19 cellular contexts compared by ENCODE assay signal in genomic region chr14:106665814-106666213, GRCh38.
DNase-seq lines count a peak whose midpoint lies in the region; ATAC-seq and TF ChIP-seq lines count a peak whose summit lies in the region.
"Had no signal": no experiment of that assay in that cellular context is flagged by ENCODE, and none has a peak within 500 bp of the region (broad histone marks: within the 10 kb centered on the region; RNA-seq: fewer than 3 reads in every experiment).

No MANE protein-coding gene starts in this region.

- peak overlapping the region; percentile 37 for H3K4me2 ChIP-seq in BLaER1
- H3K4me2 ChIP-seq in neural progenitor cell = no peak overlapping the region
- no peak overlapping the region for H3K4me2 ChIP-seq in neuronal stem cell (ENCODE audit: insufficient read depth, low read length, poor library complexity, severe bottlenecking)

- TF ChIP-seq CTCF in GM06990 (IDR thresholded peaks at IDR 0.05; ENCODE audit: insufficient read depth, low read length, poor library complexity, severe bottlenecking) (peak; percentile 47), activated B cell treated with CpG ODN at 0.5 μM for 24 hours (IDR thresholded peaks at IDR 0.05) (no peak), neural progenitor cell (IDR thresholded peaks at IDR 0.05) (no peak)

- no peaks in the 10 kb centered on the region for H3K9me3 Mint-ChIP-seq in activated B cell treated with CpG ODN at 0.5 μM for 24 hours
- peaks cover 29% of the 10 kb centered on the region for H3K9me3 Mint-ChIP-seq in neural progenitor cell

- H3K9me3 ChIP-seq in BLaER1 = no peaks in the 10 kb centered on the region; the same call in 1 of the 2 replicates
- H3K9me3 ChIP-seq in neural progenitor cell (ENCODE audit: low read depth) = peaks cover 29% of the 10 kb centered on the region
- peaks cover 6 to 10% of the 10 kb centered on the region in 2 donors for H3K9me3 ChIP-seq in neuronal stem cell (replicated peaks in 1 of 2; ENCODE audit: control insufficient read depth in 2 of 2, insufficient read depth in 1 of 2, low read depth in 1 of 2, low read length in 2 of 2)
- H3K9me3 ChIP-seq: gastroesophageal sphincter had no signal

- H4K20me1 ChIP-seq in BLaER1 (no peaks in the 10 kb centered on the region), neural progenitor cell (ENCODE audit: low read depth) (no peaks in the 10 kb centered on the region)

- H4K8ac ChIP-seq in neuronal stem cell (ENCODE audit: low read depth, low read length) = no peak overlapping the region

- no peak for ATAC-seq in activated B cell treated with CpG ODN at 0.5 μM for 24 hours (ENCODE audit: low read depth)
- ATAC-seq: gastroesophageal sphincter, left cardiac atrium, Panc1, SK-N-SH treated with all-trans-retinoic acid at 6 μM for 48 hours had no signal

- peak overlapping the region; percentile 44; the same call in 1 of the 2 replicates for H3K27ac ChIP-seq in BLaER1
- H3K27ac ChIP-seq in neural progenitor cell = no peak overlapping the region
- H3K27ac ChIP-seq in neuronal stem cell (replicated peaks; ENCODE audit: low read length) = no peak overlapping the region
- H3K27ac ChIP-seq: epithelial cell of prostate, gastroesophageal sphincter, HL-60 had no signal

- H3K36me3 ChIP-seq in BLaER1 (no peaks in the 10 kb centered on the region), GM06990 (ENCODE audit: control insufficient read depth, insufficient read depth, low read length) (no peaks in the 10 kb centered on the region), neural progenitor cell (no peaks in the 10 kb centered on the region), neuronal stem cell (replicated peaks in 1 of 2; ENCODE audit: control insufficient read depth in 2 of 2, insufficient read depth in 2 of 2, low read length in 2 of 2) (no peaks in the 10 kb centered on the region)
- H3K36me3 ChIP-seq: BE2C, gastroesophageal sphincter, HAP-1 had no signal

- no peaks in the 10 kb centered on the region for H3K79me2 ChIP-seq in neural progenitor cell (ENCODE audit: low read depth)

- H2BK120ac ChIP-seq in neuronal stem cell (ENCODE audit: low read depth, low read length) = no peak overlapping the region

- no peaks in the 10 kb centered on the region for H3K27me3 ChIP-seq in BLaER1
- no peaks in the 10 kb centered on the region for H3K27me3 ChIP-seq in GM06990 (replicated peaks; ENCODE audit: control insufficient read depth, insufficient read depth, low read length)
- no peaks in the 10 kb centered on the region for H3K27me3 ChIP-seq in neural progenitor cell
- no peaks in the 10 kb centered on the region for H3K27me3 ChIP-seq in neuronal stem cell (ENCODE audit: control insufficient read depth in 3 of 3, insufficient read depth in 3 of 3, low read depth in 1 of 3, low read length in 3 of 3)
- H3K27me3 ChIP-seq: BE2C had no signal

- H2BK5ac ChIP-seq in neuronal stem cell (ENCODE audit: low read length) = no peak overlapping the region

- CTCF ChIA-PET in activated B cell treated with CpG ODN at 0.5 μM for 24 hours (lab: Charles Lee) = interaction anchor here (1.5 kb wide), 1 partner anchor 53 kb away, joined by 4 read pairs; no protein-coding TSS in a partner anchor

- no peak overlapping the region for H4K91ac ChIP-seq in neuronal stem cell (ENCODE audit: low read depth, low read length, poor library complexity)

- no peak overlapping the region for H3K27ac Mint-ChIP-seq in activated B cell treated with CpG ODN at 0.5 μM for 24 hours
- H3K27ac Mint-ChIP-seq in neural progenitor cell = no peak overlapping the region

- H3F3A ChIP-seq in neural progenitor cell (ENCODE audit: low read depth) = peaks cover 15% of the 10 kb centered on the region

- H3K4me1 Mint-ChIP-seq in activated B cell treated with CpG ODN at 0.5 μM for 24 hours = peaks cover 31% of the 10 kb centered on the region
- no peaks in the 10 kb centered on the region for H3K4me1 Mint-ChIP-seq in neural progenitor cell

- no peak overlapping the region for H2BK12ac ChIP-seq in neuronal stem cell (ENCODE audit: low read length)

- peak; percentile 25 for DNase-seq in GM06990 (ENCODE audit: extremely low read depth, insufficient read length)
- no peak for DNase-seq in activated B cell treated with CpG ODN at 0.5 μM for 24 hours
- DNase-seq in stimulated activated CD4-positive, alpha-beta T cell treated with anti-CD3 and anti-CD28 coated beads, Interleukin-1b, Interleukin-23, amount 100 ng/mL, for 48 hours = peak; percentile 38
- no peak for DNase-seq in neural progenitor cell (ENCODE audit: low spot score)
- DNase-seq in NCI-H2107 treated with DMSO at 0.1 percent for 48 hours (lab: John Stamatoyannopoulos, UW; ENCODE audit: unreplicated experiment) = no peak
- DNase-seq in neuronal stem cell (ENCODE audit: low spot score) = no peak
- DNase-seq: BE2C, dermis blood vessel endothelial cell, left cardiac atrium, NCI-H1048, NCI-H2107, NCI-H82 had no signal

- POLR2A ChIA-PET in activated B cell treated with CpG ODN at 0.5 μM for 24 hours (lab: Charles Lee) = no interaction called here

- no peaks in the 10 kb centered on the region for H3K79me1 ChIP-seq in neuronal stem cell (ENCODE audit: low read depth, low read length)

- H3K36me3 Mint-ChIP-seq in activated B cell treated with CpG ODN at 0.5 μM for 24 hours (ENCODE audit: low read depth) (no peaks in the 10 kb centered on the region), neural progenitor cell (no peaks in the 10 kb centered on the region)

- H3K27me3 Mint-ChIP-seq in activated B cell treated with CpG ODN at 0.5 μM for 24 hours = peaks cover 5% of the 10 kb centered on the region
- no peaks in the 10 kb centered on the region for H3K27me3 Mint-ChIP-seq in neural progenitor cell (ENCODE audit: insufficient read depth, low read depth)

- H3K23ac ChIP-seq in neuronal stem cell (ENCODE audit: low read depth, low read length, poor library complexity) = no peak overlapping the region

- no peak overlapping the region for H2AK5ac ChIP-seq in neuronal stem cell (ENCODE audit: low read depth, low read length)

- H3K4me1 ChIP-seq in BLaER1 (peaks cover 63% of the 10 kb centered on the region), neural progenitor cell (no peaks in the 10 kb centered on the region), neuronal stem cell (ENCODE audit: control insufficient read depth in 2 of 2, insufficient read depth in 1 of 2, low read depth in 1 of 2, low read length in 2 of 2) (no peaks in the 10 kb centered on the region)
- H3K4me1 ChIP-seq: BE2C, gastroesophageal sphincter, HAP-1 had no signal

- H2BK15ac ChIP-seq in neuronal stem cell (ENCODE audit: low read length) = no peak overlapping the region

- H3K18ac ChIP-seq in neuronal stem cell (ENCODE audit: low read length) = no peak overlapping the region

- H3K9ac ChIP-seq in BLaER1 = no peak overlapping the region
- H3K9ac ChIP-seq in neural progenitor cell = no peak overlapping the region
- no peak overlapping the region for H3K9ac ChIP-seq in neuronal stem cell (ENCODE audit: low read depth, low read length, poor library complexity)

- WGBS in neuronal stem cell (ENCODE audit: extremely low coverage in 2 of 2, insufficient read length in 2 of 2, insufficient replicate concordance in 1 of 2), 2 donors = no CpG with 5 or more reads among the region's 15 CpGs

- no peak overlapping the region for H3K4ac ChIP-seq in neuronal stem cell (ENCODE audit: low read length)

- peak overlapping the region; percentile 4 for H3K4me3 Mint-ChIP-seq in activated B cell treated with CpG ODN at 0.5 μM for 24 hours
- no peak overlapping the region for H3K4me3 Mint-ChIP-seq in neural progenitor cell

- H3K14ac ChIP-seq in neuronal stem cell (ENCODE audit: low read length) = no peak overlapping the region

- intact Hi-C loops in activated B cell treated with CpG ODN at 0.5 μM for 24 hours (cut with micrococcal nuclease) = no loop called here

- H2AFZ ChIP-seq in neural progenitor cell (replicated peaks) (no peak overlapping the region), neuronal stem cell (ENCODE audit: low read length) (no peak overlapping the region)

- H3K4me3 ChIP-seq in BLaER1 (no peak overlapping the region), GM06990 (replicated peaks; ENCODE audit: low read depth, low read length) (no peak overlapping the region), neural progenitor cell (no peak overlapping the region), neuronal stem cell (ENCODE audit: low read length in 2 of 2) (no peak overlapping the region)
- H3K4me3 ChIP-seq: gastroesophageal sphincter, HAP-1 had no signal

Comparison
In these comparisons a context has a peak if more than half of its experiments do, and no peak if none do; other contexts are left out.
1. DNase-seq: peak in GM06990 (single experiment) and stimulated activated CD4-positive, alpha-beta T cell treated with anti-CD3 and anti-CD28 coated beads, Interleukin-1b, Interleukin-23, amount 100 ng/mL, for 48 hours (single experiment); none in activated B cell treated with CpG ODN at 0.5 μM for 24 hours (single experiment), neural progenitor cell (single experiment), NCI-H2107 treated with DMSO at 0.1 percent for 48 hours (single experiment) and neuronal stem cell (single experiment).